In the genomic region with DNA sequence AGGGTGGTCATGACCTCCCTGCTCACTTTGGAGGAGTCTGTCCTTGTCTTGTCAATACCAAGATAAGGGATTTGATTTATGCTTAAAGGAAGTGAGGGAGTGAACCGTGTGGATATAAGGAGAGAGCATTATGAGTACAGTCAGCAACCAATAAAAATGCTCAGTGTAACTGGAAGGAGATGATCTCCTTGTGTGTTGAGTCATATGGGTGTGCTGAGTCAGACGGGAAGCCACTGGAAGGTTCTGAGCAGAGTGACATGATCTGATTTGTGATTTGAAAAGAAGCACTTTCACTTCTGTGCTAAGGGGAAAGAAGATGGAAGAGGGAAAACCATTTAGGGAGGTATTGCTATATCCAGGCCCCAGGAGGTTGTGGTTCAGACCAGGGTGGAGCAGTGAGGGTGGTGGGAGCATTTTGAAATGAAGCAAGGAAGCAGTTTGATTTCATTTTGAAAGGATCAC, we compare ENCODE assay signal across 8 cellular contexts. TPM values are rescaled to one million over a fixed set of nuclear protein-coding genes. Genes with fewer than 3 reads are reported as not detected.
A peak's percentile ranks its signal among the peaks of the same experiment; 100 is the strongest.
DNase-seq lines count a peak whose midpoint lies in the region; ATAC-seq and TF ChIP-seq lines count a peak whose summit lies in the region.

No MANE protein-coding gene starts in this region.

- H3K4me3 Mint-ChIP-seq in brain (peak overlapping the region in 3 of 5 experiments; percentile 1 to 30 (median 22)), mesothelial cell of epicardium (no peak overlapping the region), type B pancreatic cell (peak overlapping the region; percentile 6)

- TF ChIP-seq CTCF in brain (conservative IDR thresholded peaks at IDR 0.05) (no peak), mesothelial cell of epicardium (IDR thresholded peaks at IDR 0.05; ENCODE audit: unreplicated experiment) (no peak), type B pancreatic cell (conservative IDR thresholded peaks at IDR 0.05) (no peak)

- ATAC-seq in GM21360 (IDR thresholded peaks at IDR 0.05; ENCODE audit: unreplicated experiment): peak; percentile 26
- ATAC-seq in GM19467 (IDR thresholded peaks at IDR 0.05; ENCODE audit: unreplicated experiment): no peak

- H3K27ac Mint-ChIP-seq in brain (peak overlapping the region in 3 of 5 experiments; percentile 13 to 95 (median 82)), mesothelial cell of epicardium (peak overlapping the region; percentile 53), type B pancreatic cell (peak overlapping the region; percentile 40)

- in situ Hi-C loops in ACHN (cut with HindIII; ENCODE audit: low pct_ligation_motif_present, low pct_unique_long_range_greater_than_20kb, low sequenced_read_pairs): no loop called here

- peaks cover 10% of the 10 kb centered on the region for H3K27me3 Mint-ChIP-seq in brain
- no peaks in the 10 kb centered on the region for H3K27me3 Mint-ChIP-seq in mesothelial cell of epicardium (ENCODE audit: low read depth)
- peaks cover 12% of the 10 kb centered on the region for H3K27me3 Mint-ChIP-seq in type B pancreatic cell

- DNase-seq in ACHN (peak; percentile 95), RPMI7951 (ENCODE audit: low read depth) (peak; percentile 97), mesothelial cell of epicardium (ENCODE audit: low spot score in 2 of 2, unreplicated experiment in 2 of 2) (no peak), type B pancreatic cell (ENCODE audit: extremely low spot score, unreplicated experiment) (no peak), NCI-H2081 (lab: John Stamatoyannopoulos, UW) (no peak)

- peaks cover 49% of the 10 kb centered on the region for H3K4me1 Mint-ChIP-seq in brain
- peaks cover 31% of the 10 kb centered on the region for H3K4me1 Mint-ChIP-seq in mesothelial cell of epicardium
- H3K4me1 Mint-ChIP-seq in type B pancreatic cell (ENCODE audit: unreplicated experiment): peaks cover 17% of the 10 kb centered on the region

- H3K9me3 Mint-ChIP-seq in brain (peaks cover 0 to 3% (median 0%) of the 10 kb centered on the region in 5 experiments), mesothelial cell of epicardium (no peaks in the 10 kb centered on the region), type B pancreatic cell (peaks cover 5% of the 10 kb centered on the region)

- H3K36me3 Mint-ChIP-seq in brain: peaks cover 2% of the 10 kb centered on the region
- no peaks in the 10 kb centered on the region for H3K36me3 Mint-ChIP-seq in mesothelial cell of epicardium
- H3K36me3 Mint-ChIP-seq in type B pancreatic cell: no peaks in the 10 kb centered on the region

RNA-seq across cellular contexts. Expression of a gene that starts 2.5 kb away (rescaled TPM):
- 31.9 and 34.1 TPM in 2 replicates for total RNA-seq in RPMI7951 (2014; rRNA removed; shearing (Covaris generic))
- polyA plus RNA-seq in brain (ENCODE audit: insufficient read depth, low read depth, low replicate concordance): 4.5 TPM
- total RNA-seq in mesothelial cell of epicardium: 26.9 to 28.4 TPM (median 27.2 TPM) in 3 replicates
- total RNA-seq in type B pancreatic cell (ENCODE audit: low replicate concordance): 25.0 and 34.7 TPM in 2 replicates

RNA-seq across cellular contexts. Expression of a gene that starts 19.4 kb away (rescaled TPM):
- total RNA-seq in RPMI7951 (2014; rRNA removed; shearing (Covaris generic)): 16.2 and 22.5 TPM in 2 replicates
- 18.8 TPM for polyA plus RNA-seq in brain (ENCODE audit: insufficient read depth, low read depth, low replicate concordance)
- 44.6 to 48.2 TPM (median 47.4 TPM) in 3 replicates for total RNA-seq in mesothelial cell of epicardium
- total RNA-seq in type B pancreatic cell (ENCODE audit: low replicate concordance): 24.9 and 31.2 TPM in 2 replicates

Comparison
In these comparisons a context has a peak if more than half of its experiments do, and no peak if none do; other contexts are left out.
1. DNase-seq: peak in ACHN (single experiment) and RPMI7951 (single experiment); none in mesothelial cell of epicardium (0 of 2), type B pancreatic cell (single experiment) and NCI-H2081 (0 of 2).
2. Peak in every context shown above with its lines, with median percentiles within 50 percentile points of each other: H3K27ac Mint-ChIP-seq.